ENCODE assay signal across 1 cellular context in genomic region chr12:96240251-96240650, GRCh38.
TF ChIP-seq lines count a peak whose summit lies in the region.

No MANE protein-coding gene starts in this region.

TF ChIP-seq in HepG2, 621 proteins besides CTCF, POLR2A, EP300 and RAD21 (continued from another document):
- no peak for TF ChIP-seq ZNF639 (CRISPR knock-in tag; conservative IDR thresholded peaks at IDR 0.05)
- TF ChIP-seq TBX2 (CRISPR knock-in tag; IDR thresholded peaks at IDR 0.05; ENCODE audit: borderline replicate concordance): no peak
- TF ChIP-seq POGK (CRISPR knock-in tag; conservative IDR thresholded peaks at IDR 0.05): no peak
- no peak for TF ChIP-seq FOXM1 (CRISPR knock-in tag; IDR thresholded peaks at IDR 0.05)
- TF ChIP-seq SRSF1 (optimal IDR thresholded peaks at IDR 0.05; ENCODE audit: low read depth, low read length): no peak
- no peak for TF ChIP-seq ZNF10 (CRISPR knock-in tag; IDR thresholded peaks at IDR 0.05; ENCODE audit: borderline replicate concordance, low read depth)
- no peak for TF ChIP-seq MEIS2 (CRISPR knock-in tag; IDR thresholded peaks at IDR 0.05)
- no peak for TF ChIP-seq GLI4 (CRISPR knock-in tag; IDR thresholded peaks at IDR 0.05; ENCODE audit: borderline replicate concordance)
